Comparison of ENCODE assay signal across 1 cellular context in the genomic region with DNA sequence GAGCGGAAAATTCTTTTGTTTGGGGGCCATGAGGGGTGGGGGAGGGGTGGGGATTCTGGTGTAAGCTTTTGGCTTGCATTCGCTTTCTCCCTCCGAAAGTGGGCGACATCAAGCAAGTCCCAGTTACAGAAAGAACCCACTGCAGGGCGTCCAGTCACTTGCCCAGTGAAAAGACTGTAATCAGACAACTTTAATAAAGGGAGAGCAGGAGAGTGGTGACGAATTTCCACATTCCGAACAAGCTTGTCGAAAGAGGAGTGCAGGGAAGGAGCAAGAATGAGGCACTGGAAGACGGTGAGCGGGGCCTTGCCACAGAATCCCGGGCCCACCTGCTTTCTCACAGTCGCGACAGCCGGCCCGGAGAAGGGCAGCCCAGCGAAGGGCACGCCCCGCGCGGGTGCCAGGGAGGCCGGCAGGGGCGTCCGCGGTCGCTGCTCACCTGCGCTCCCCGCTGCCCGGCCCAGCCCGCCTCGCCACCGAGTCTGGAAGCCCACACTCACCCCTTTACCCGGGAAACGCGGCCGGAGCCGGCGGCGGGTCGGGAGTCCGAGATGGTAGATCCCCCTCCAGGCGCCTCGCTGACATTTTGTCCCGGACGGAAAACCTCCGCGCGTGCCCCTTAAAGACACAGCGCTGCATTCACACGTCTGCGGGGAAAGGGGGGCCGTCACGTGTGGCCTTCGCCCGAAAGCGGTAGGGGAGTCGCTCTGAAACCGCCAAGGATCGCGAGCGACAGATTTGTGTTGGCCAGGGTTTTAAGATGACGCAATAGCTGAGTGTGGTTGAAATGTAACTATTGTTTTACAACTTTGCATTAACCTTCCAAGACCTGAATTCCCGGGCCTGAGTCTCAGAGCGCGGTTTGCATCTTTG.
TF ChIP-seq lines count a peak whose summit lies in the region.

Gene ZBED3 (minus strand): TSS at position 675 of the 873 bp plus-strand sequence. CDS start 9,407 bp downstream, outside the sequence.

TF ChIP-seq in HepG2, 621 proteins besides CTCF, POLR2A, EP300 and RAD21 (continued from another document and continues in another):
- TF ChIP-seq ZGPAT (CRISPR knock-in tag; IDR thresholded peaks at IDR 0.05) (peak; percentile 57; the same call in 1 of the 2 replicates), HHEX (CRISPR knock-in tag; IDR thresholded peaks at IDR 0.05) (no peak), PHF21A (CRISPR knock-in tag; IDR thresholded peaks at IDR 0.05) (peak; percentile 47; the same call in 1 of the 2 replicates), ZMYM3 (CRISPR knock-in tag; IDR thresholded peaks at IDR 0.05) (no peak), ZNF543 (CRISPR knock-in tag; IDR thresholded peaks at IDR 0.05) (peak; percentile 71), GATAD2A (CRISPR knock-in tag; IDR thresholded peaks at IDR 0.05) (peak; percentile 45; the same call in 1 of the 2 replicates), GZF1 (CRISPR knock-in tag; IDR thresholded peaks at IDR 0.05) (no peak), ZBTB3 (CRISPR knock-in tag; IDR thresholded peaks at IDR 0.05; ENCODE audit: borderline replicate concordance, low read depth) (no peak), KMT2A (CRISPR knock-in tag; IDR thresholded peaks at IDR 0.05) (peak; percentile 47; the same call in 1 of the 2 replicates), ZNF569 (CRISPR knock-in tag; IDR thresholded peaks at IDR 0.05; ENCODE audit: borderline replicate concordance) (no peak), POLR2G (IDR thresholded peaks at IDR 0.05; ENCODE audit: low read depth, low read length) (peak; percentile 70), ZKSCAN8 (CRISPR knock-in tag; IDR thresholded peaks at IDR 0.05; ENCODE audit: borderline replicate concordance) (no peak), ZFY (CRISPR knock-in tag; IDR thresholded peaks at IDR 0.05) (peak; percentile 67), ZBTB14 (CRISPR knock-in tag; IDR thresholded peaks at IDR 0.05) (no peak), HES4 (CRISPR knock-in tag; IDR thresholded peaks at IDR 0.05; ENCODE audit: borderline replicate concordance) (no peak), ZNF234 (CRISPR knock-in tag; conservative IDR thresholded peaks at IDR 0.05) (no peak), MTA1 (CRISPR knock-in tag; IDR thresholded peaks at IDR 0.05; ENCODE audit: borderline replicate concordance) (peak; percentile 79; the same call in 1 of the 2 replicates), ZNF33B (CRISPR knock-in tag; IDR thresholded peaks at IDR 0.05) (no peak), MAZ (IDR thresholded peaks at IDR 0.05; ENCODE audit: borderline replicate concordance, low read depth, low read length) (no peak), MAZ (CRISPR knock-in tag; IDR thresholded peaks at IDR 0.05; ENCODE audit: low read depth) (peak; percentile 74), MAX (IDR thresholded peaks at IDR 0.05) (peak; percentile 78), ZNF589 (CRISPR knock-in tag; conservative IDR thresholded peaks at IDR 0.05) (no peak), ZNF335 (CRISPR knock-in tag; IDR thresholded peaks at IDR 0.05) (peak; percentile 95), SOX6 (IDR thresholded peaks at IDR 0.05) (no peak), SOX6 (CRISPR knock-in tag; IDR thresholded peaks at IDR 0.05) (peak; percentile 67), DNMT3B (CRISPR knock-in tag; conservative IDR thresholded peaks at IDR 0.05) (no peak), ZNF749 (CRISPR knock-in tag; IDR thresholded peaks at IDR 0.05; ENCODE audit: borderline replicate concordance) (peak; percentile 70; the same call in 1 of the 2 replicates), WIZ (CRISPR knock-in tag; IDR thresholded peaks at IDR 0.05) (no peak), HNF4A (CRISPR knock-in tag; IDR thresholded peaks at IDR 0.05) (peak; percentile 33; the same call in 1 of the 2 replicates), DR1 (CRISPR knock-in tag; IDR thresholded peaks at IDR 0.05) (no peak; the same call in 1 of the 2 replicates), TFE3 (CRISPR knock-in tag; IDR thresholded peaks at IDR 0.05) (no peak), ZNF75D (CRISPR knock-in tag; IDR thresholded peaks at IDR 0.05; ENCODE audit: borderline replicate concordance) (no peak), NFRKB (IDR thresholded peaks at IDR 0.05) (no peak), CHCHD3 (CRISPR knock-in tag; IDR thresholded peaks at IDR 0.05) (0 out of 2 replicates have a peak, but pooled peaks have one; percentile 32), HMGXB4 (CRISPR knock-in tag; IDR thresholded peaks at IDR 0.05; ENCODE audit: borderline replicate concordance in 1 of 2, low read depth in 1 of 2) (peak; percentile 43 to 93; a peak in 3 of 4 replicates), ZNF772 (CRISPR knock-in tag; IDR thresholded peaks at IDR 0.05) (peak; percentile 83)
- TF ChIP-seq, protein P1, sequence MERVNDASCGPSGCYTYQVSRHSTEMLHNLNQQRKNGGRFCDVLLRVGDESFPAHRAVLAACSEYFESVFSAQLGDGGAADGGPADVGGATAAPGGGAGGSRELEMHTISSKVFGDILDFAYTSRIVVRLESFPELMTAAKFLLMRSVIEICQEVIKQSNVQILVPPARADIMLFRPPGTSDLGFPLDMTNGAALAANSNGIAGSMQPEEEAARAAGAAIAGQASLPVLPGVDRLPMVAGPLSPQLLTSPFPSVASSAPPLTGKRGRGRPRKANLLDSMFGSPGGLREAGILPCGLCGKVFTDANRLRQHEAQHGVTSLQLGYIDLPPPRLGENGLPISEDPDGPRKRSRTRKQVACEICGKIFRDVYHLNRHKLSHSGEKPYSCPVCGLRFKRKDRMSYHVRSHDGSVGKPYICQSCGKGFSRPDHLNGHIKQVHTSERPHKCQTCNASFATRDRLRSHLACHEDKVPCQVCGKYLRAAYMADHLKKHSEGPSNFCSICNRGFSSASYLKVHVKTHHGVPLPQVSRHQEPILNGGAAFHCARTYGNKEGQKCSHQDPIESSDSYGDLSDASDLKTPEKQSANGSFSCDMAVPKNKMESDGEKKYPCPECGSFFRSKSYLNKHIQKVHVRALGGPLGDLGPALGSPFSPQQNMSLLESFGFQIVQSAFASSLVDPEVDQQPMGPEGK (CRISPR knock-in tag; IDR thresholded peaks at IDR 0.05): peak; percentile 64; the same call in 1 of the 2 replicates
- TF ChIP-seq, protein P2, sequence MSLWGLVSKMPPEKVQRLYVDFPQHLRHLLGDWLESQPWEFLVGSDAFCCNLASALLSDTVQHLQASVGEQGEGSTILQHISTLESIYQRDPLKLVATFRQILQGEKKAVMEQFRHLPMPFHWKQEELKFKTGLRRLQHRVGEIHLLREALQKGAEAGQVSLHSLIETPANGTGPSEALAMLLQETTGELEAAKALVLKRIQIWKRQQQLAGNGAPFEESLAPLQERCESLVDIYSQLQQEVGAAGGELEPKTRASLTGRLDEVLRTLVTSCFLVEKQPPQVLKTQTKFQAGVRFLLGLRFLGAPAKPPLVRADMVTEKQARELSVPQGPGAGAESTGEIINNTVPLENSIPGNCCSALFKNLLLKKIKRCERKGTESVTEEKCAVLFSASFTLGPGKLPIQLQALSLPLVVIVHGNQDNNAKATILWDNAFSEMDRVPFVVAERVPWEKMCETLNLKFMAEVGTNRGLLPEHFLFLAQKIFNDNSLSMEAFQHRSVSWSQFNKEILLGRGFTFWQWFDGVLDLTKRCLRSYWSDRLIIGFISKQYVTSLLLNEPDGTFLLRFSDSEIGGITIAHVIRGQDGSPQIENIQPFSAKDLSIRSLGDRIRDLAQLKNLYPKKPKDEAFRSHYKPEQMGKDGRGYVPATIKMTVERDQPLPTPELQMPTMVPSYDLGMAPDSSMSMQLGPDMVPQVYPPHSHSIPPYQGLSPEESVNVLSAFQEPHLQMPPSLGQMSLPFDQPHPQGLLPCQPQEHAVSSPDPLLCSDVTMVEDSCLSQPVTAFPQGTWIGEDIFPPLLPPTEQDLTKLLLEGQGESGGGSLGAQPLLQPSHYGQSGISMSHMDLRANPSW (CRISPR knock-in tag; IDR thresholded peaks at IDR 0.05; ENCODE audit: borderline replicate concordance): no peak
- TF ChIP-seq, protein P3, sequence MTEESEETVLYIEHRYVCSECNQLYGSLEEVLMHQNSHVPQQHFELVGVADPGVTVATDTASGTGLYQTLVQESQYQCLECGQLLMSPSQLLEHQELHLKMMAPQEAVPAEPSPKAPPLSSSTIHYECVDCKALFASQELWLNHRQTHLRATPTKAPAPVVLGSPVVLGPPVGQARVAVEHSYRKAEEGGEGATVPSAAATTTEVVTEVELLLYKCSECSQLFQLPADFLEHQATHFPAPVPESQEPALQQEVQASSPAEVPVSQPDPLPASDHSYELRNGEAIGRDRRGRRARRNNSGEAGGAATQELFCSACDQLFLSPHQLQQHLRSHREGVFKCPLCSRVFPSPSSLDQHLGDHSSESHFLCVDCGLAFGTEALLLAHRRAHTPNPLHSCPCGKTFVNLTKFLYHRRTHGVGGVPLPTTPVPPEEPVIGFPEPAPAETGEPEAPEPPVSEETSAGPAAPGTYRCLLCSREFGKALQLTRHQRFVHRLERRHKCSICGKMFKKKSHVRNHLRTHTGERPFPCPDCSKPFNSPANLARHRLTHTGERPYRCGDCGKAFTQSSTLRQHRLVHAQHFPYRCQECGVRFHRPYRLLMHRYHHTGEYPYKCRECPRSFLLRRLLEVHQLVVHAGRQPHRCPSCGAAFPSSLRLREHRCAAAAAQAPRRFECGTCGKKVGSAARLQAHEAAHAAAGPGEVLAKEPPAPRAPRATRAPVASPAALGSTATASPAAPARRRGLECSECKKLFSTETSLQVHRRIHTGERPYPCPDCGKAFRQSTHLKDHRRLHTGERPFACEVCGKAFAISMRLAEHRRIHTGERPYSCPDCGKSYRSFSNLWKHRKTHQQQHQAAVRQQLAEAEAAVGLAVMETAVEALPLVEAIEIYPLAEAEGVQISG (CRISPR knock-in tag; IDR thresholded peaks at IDR 0.05): peak; percentile 42; the same call in 1 of the 2 replicates
- TF ChIP-seq, protein P4, sequence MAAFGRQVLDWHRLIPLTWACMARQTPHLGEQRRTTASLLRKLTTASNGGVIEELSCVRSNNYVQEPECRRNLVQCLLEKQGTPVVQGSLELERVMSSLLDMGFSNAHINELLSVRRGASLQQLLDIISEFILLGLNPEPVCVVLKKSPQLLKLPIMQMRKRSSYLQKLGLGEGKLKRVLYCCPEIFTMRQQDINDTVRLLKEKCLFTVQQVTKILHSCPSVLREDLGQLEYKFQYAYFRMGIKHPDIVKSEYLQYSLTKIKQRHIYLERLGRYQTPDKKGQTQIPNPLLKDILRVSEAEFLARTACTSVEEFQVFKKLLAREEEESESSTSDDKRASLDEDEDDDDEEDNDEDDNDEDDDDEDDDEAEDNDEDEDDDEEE (CRISPR knock-in tag; IDR thresholded peaks at IDR 0.05): 0 out of 2 replicates have a peak, but pooled peaks have one; percentile 20
- TF ChIP-seq, protein P5, sequence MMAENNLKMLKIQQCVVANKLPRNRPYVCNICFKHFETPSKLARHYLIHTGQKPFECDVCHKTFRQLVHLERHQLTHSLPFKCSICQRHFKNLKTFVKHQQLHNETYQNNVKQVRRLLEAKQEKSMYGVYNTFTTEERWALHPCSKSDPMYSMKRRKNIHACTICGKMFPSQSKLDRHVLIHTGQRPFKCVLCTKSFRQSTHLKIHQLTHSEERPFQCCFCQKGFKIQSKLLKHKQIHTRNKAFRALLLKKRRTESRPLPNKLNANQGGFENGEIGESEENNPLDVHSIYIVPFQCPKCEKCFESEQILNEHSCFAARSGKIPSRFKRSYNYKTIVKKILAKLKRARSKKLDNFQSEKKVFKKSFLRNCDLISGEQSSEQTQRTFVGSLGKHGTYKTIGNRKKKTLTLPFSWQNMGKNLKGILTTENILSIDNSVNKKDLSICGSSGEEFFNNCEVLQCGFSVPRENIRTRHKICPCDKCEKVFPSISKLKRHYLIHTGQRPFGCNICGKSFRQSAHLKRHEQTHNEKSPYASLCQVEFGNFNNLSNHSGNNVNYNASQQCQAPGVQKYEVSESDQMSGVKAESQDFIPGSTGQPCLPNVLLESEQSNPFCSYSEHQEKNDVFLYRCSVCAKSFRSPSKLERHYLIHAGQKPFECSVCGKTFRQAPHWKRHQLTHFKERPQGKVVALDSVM (CRISPR knock-in tag; IDR thresholded peaks at IDR 0.05): no peak
